In genomic region chrX:154750301-154751120, GRCh38 we compare ENCODE assay signal across 8 cellular contexts. TPM values are rescaled to one million over a fixed set of nuclear protein-coding genes. Genes with fewer than 3 reads are reported as not detected.
DNase-seq lines count a peak whose midpoint lies in the region; ATAC-seq, FAIRE-seq and TF ChIP-seq lines count a peak whose summit lies in the region.

TSS of gene GAB3 (minus strand) at chrX:154751077. CDS start at chrX:154751025, 52 bp downstream.

- H3K4me2 ChIP-seq in endothelial cell of umbilical vein (ENCODE audit: insufficient read depth, low read length), result peak within 1 kb of the TSS; percentile 79

- H3K79me2 ChIP-seq in endothelial cell of umbilical vein (ENCODE audit: control insufficient read depth, insufficient read depth, low read length), result no peaks in the 10 kb centered on the region

- H3K4me1 Mint-ChIP-seq in Calu3 (ENCODE audit: low read depth, unreplicated experiment), result no peaks in the 10 kb centered on the region
- H3K4me1 Mint-ChIP-seq in activated CD4-positive, alpha-beta memory T cell treated with anti-CD3 and anti-CD28 coated beads for 36 hours (ENCODE audit: low read depth), result peaks cover 32% of the 10 kb centered on the region

- TF ChIP-seq POLR2A in endothelial cell of umbilical vein (IDR thresholded peaks at IDR 0.05; ENCODE audit: low read depth, low read length) (no peak), uterus (IDR thresholded peaks at IDR 0.05) (no peak)

- peak; percentile 22 for DNase-seq in Calu3
- peak; percentile 65 for DNase-seq in M059J (ENCODE audit: low read depth)
- DNase-seq in activated CD4-positive, alpha-beta memory T cell treated with anti-CD3 and anti-CD28 coated beads for 36 hours, result peak; percentile 51
- peak; percentile 51 for DNase-seq in endothelial cell of umbilical vein (ENCODE audit: low read depth, low spot score)
- peak in 1 of 2 donors; percentile 22 for DNase-seq in uterus
- DNase-seq in ureter (ENCODE audit: low spot score), result no peak

- H3K27me3 ChIP-seq in endothelial cell of umbilical vein (ENCODE audit: control insufficient read depth in 2 of 2, insufficient read depth in 2 of 2, low read length in 2 of 2) (no peaks in the 10 kb centered on the region), mucosa of stomach (ENCODE audit: control insufficient read depth, insufficient read depth, low read length) (peaks cover 32% of the 10 kb centered on the region), uterus (no peaks in the 10 kb centered on the region)

- peak; percentile 72 for FAIRE-seq in endothelial cell of umbilical vein (lab: Jason Lieb, UNC)

- H3K4me1 ChIP-seq in endothelial cell of umbilical vein (ENCODE audit: control insufficient read depth, extremely low read depth, insufficient read depth, low read length), result peaks cover 6% of the 10 kb centered on the region
- H3K4me1 ChIP-seq in mucosa of stomach (ENCODE audit: control insufficient read depth, insufficient read depth, low read length), result peaks cover 11% of the 10 kb centered on the region
- H3K4me1 ChIP-seq in uterus, result peaks cover 0 to 3% of the 10 kb centered on the region in 2 donors

- TF ChIP-seq CTCF in Calu3 (IDR thresholded peaks at IDR 0.05; ENCODE audit: unreplicated experiment), result no peak
- no peak for TF ChIP-seq CTCF in endothelial cell of umbilical vein (IDR thresholded peaks at IDR 0.05; ENCODE audit: extremely low read depth in 1 of 2, insufficient read depth in 1 of 2, low read depth in 1 of 2, low read length in 2 of 2)
- TF ChIP-seq CTCF in uterus (IDR thresholded peaks at IDR 0.05), result no peak

- H3K36me3 ChIP-seq in endothelial cell of umbilical vein (ENCODE audit: control insufficient read depth in 2 of 2, extremely low read depth in 1 of 2, insufficient read depth in 2 of 2, low read length in 2 of 2), result no peaks in the 10 kb centered on the region
- no peaks in the 10 kb centered on the region for H3K36me3 ChIP-seq in mucosa of stomach (ENCODE audit: control insufficient read depth, insufficient read depth, low read length)
- H3K36me3 ChIP-seq in uterus, result no peaks in the 10 kb centered on the region

- BruUV-seq in Calu3 (replicated peaks; lab: Mats Ljungman, UMichigan), result no TSS peak
- no TSS peak for BruUV-seq in endothelial cell of umbilical vein (replicated peaks; lab: Mats Ljungman, UMichigan)

- POLR2A ChIA-PET in activated CD4-positive, alpha-beta memory T cell treated with anti-CD3 and anti-CD28 coated beads for 36 hours (lab: Charles Lee), result interaction anchor here (1.3 to 2.1 kb wide), 2 partner anchors 12 to 37 kb away, joined by 5 to 10 read pairs; partner anchors contain the start of gene DKC1
- POLR2A ChIA-PET in endothelial cell of umbilical vein (lab: Charles Lee), result no interaction called here

- H3K27me3 Mint-ChIP-seq in Calu3 (ENCODE audit: unreplicated experiment), result peaks cover 61% of the 10 kb centered on the region
- no peaks in the 10 kb centered on the region for H3K27me3 Mint-ChIP-seq in activated CD4-positive, alpha-beta memory T cell treated with anti-CD3 and anti-CD28 coated beads for 36 hours

- H2AFZ ChIP-seq in endothelial cell of umbilical vein (ENCODE audit: low read depth, low read length), result peak within 1 kb of the TSS; percentile 58

- dilution Hi-C loops in endothelial cell of umbilical vein (cut with MboI; ENCODE audit: extremely low pct_ligation_motif_present, low sequenced_read_pairs), result no loop called here

- no peaks in the 10 kb centered on the region for H3K36me3 Mint-ChIP-seq in Calu3 (ENCODE audit: insufficient read depth, unreplicated experiment)
- peaks cover under 1% of the 10 kb centered on the region for H3K36me3 Mint-ChIP-seq in activated CD4-positive, alpha-beta memory T cell treated with anti-CD3 and anti-CD28 coated beads for 36 hours

- no peak within 1 kb of the TSS for H3K27ac Mint-ChIP-seq in Calu3 (ENCODE audit: unreplicated experiment)
- peak within 1 kb of the TSS; percentile 19 for H3K27ac Mint-ChIP-seq in activated CD4-positive, alpha-beta memory T cell treated with anti-CD3 and anti-CD28 coated beads for 36 hours

- ATAC-seq in GM21390 (IDR thresholded peaks at IDR 0.05; ENCODE audit: unreplicated experiment), result peak; percentile 71

- no peaks in the 10 kb centered on the region for H3K9me1 ChIP-seq in endothelial cell of umbilical vein (replicated peaks; ENCODE audit: control insufficient read depth, extremely low read depth, insufficient read depth, low read length)

- CTCF ChIA-PET in Calu3 (lab: Charles Lee), result interaction anchor here (1.0 to 2.2 kb wide), 2 partner anchors 12 to 90 kb away, joined by 3 to 11 read pairs; partner anchors contain the start of gene DKC1
- CTCF ChIA-PET in activated CD4-positive, alpha-beta memory T cell treated with anti-CD3 and anti-CD28 coated beads for 36 hours (lab: Charles Lee), result interaction anchor here (0.5 to 5.4 kb wide), 11 partner anchors 12 to 89 kb away, joined by 3 to 49 read pairs (median 8); partner anchors contain the start of genes DKC1 and MPP1
- CTCF ChIA-PET in endothelial cell of umbilical vein (lab: Charles Lee), result interaction anchor here (1.3 to 4.0 kb wide), 7 partner anchors 12 to 90 kb away, joined by 5 to 26 read pairs (median 11); partner anchors contain the start of gene DKC1

- no peaks in the 10 kb centered on the region for H3K9me3 Mint-ChIP-seq in Calu3 (ENCODE audit: low read depth, unreplicated experiment)
- H3K9me3 Mint-ChIP-seq in activated CD4-positive, alpha-beta memory T cell treated with anti-CD3 and anti-CD28 coated beads for 36 hours, result peaks cover under 1% of the 10 kb centered on the region

- H3K4me3 Mint-ChIP-seq in Calu3 (ENCODE audit: low read depth, unreplicated experiment), result peak within 1 kb of the TSS; percentile 28
- H3K4me3 Mint-ChIP-seq in activated CD4-positive, alpha-beta memory T cell treated with anti-CD3 and anti-CD28 coated beads for 36 hours, result peak within 1 kb of the TSS; percentile 72

- no peaks in the 10 kb centered on the region for H4K20me1 ChIP-seq in endothelial cell of umbilical vein (replicated peaks; ENCODE audit: control insufficient read depth, extremely low read depth, insufficient read depth, low read length)

- intact Hi-C loops in Calu3 (cut with micrococcal nuclease; ENCODE audit: unreplicated experiment) (no loop called here), endothelial cell of umbilical vein (cut with micrococcal nuclease) (loop anchor here (1.0 kb wide), 1 partner anchor 91 kb away; no protein-coding TSS in a partner anchor), uterus (cut with DNase I; ENCODE audit: low total_unique reads) (no loop called here)
- intact Hi-C loops in activated CD4-positive, alpha-beta memory T cell treated with anti-CD3 and anti-CD28 coated beads for 36 hours (cut with micrococcal nuclease), result loop anchor here (1.0 kb wide), 1 partner anchor 12 kb away; the partner anchor contains the start of gene DKC1

- H3K27ac ChIP-seq in endothelial cell of umbilical vein (ENCODE audit: insufficient read depth, low read depth, low read length) (peak within 1 kb of the TSS; percentile 2), uterus (peak within 1 kb of the TSS; percentile 66 to 72)

- H3K9ac ChIP-seq in endothelial cell of umbilical vein (replicated peaks; ENCODE audit: extremely low read depth, insufficient read depth, low read length), result peak within 1 kb of the TSS; percentile 54
- H3K9ac ChIP-seq in mucosa of stomach (ENCODE audit: low read length), result peak within 1 kb of the TSS; percentile 39

- H3K9me3 ChIP-seq in endothelial cell of umbilical vein (replicated peaks; ENCODE audit: control insufficient read depth, insufficient read depth, low read length) (no peaks in the 10 kb centered on the region), mucosa of stomach (ENCODE audit: control insufficient read depth, low read length) (no peaks in the 10 kb centered on the region), uterus (no peaks in the 10 kb centered on the region)

- H3K4me3 ChIP-seq in endothelial cell of umbilical vein (replicated peaks in 1 of 3; ENCODE audit: insufficient read depth in 1 of 3, low read depth in 1 of 3, low read length in 3 of 3), result peak within 1 kb of the TSS in 2 of 3 experiments; percentile 45 to 69
- peak within 1 kb of the TSS; percentile 31 for H3K4me3 ChIP-seq in mucosa of stomach (ENCODE audit: low read length)
- peak within 1 kb of the TSS; percentile 33 to 38 for H3K4me3 ChIP-seq in uterus

TF ChIP-seq in endothelial cell of umbilical vein, 7 proteins besides CTCF, POLR2A, EP300 and RAD21:
- TF ChIP-seq POLR2AphosphoS5 (IDR thresholded peaks at IDR 0.05; ENCODE audit: insufficient read depth, low read depth, low read length) (peak; percentile 22), MYC (IDR thresholded peaks at IDR 0.05; ENCODE audit: low read depth, low read length) (no peak), EZH2 (IDR thresholded peaks at IDR 0.05; ENCODE audit: borderline replicate concordance, low read depth, low read length, severe bottlenecking) (no peak), MAX (IDR thresholded peaks at IDR 0.05; ENCODE audit: insufficient read depth, insufficient read length) (no peak), JUN (IDR thresholded peaks at IDR 0.05; ENCODE audit: borderline replicate concordance, insufficient read depth, insufficient read length, low read depth) (no peak), GATA2 (IDR thresholded peaks at IDR 0.05; ENCODE audit: insufficient read depth, insufficient read length, low read depth, low read length) (no peak)

RNA-seq across cellular contexts. Expression of gene GAB3, which starts in this region (rescaled TPM):
- total RNA-seq in Calu3 (2022) (not detected in 2 replicates), endothelial cell of umbilical vein (4.0 and 6.2 TPM in 2 replicates), uterus (10 to 100 TPM in 1 of 4 donors, 1 to 10 TPM in 3; 2.9 to 34.1 (median 7.2) TPM), ureter (4.2 TPM)
- total RNA-seq in M059J (2014; rRNA removed; shearing (Covaris generic)), result 6.0 and 15.6 TPM in 2 replicates
- 1 to 10 TPM; 3.4 to 3.7 TPM for total RNA-seq in activated CD4-positive, alpha-beta memory T cell treated with anti-CD3 and anti-CD28 coated beads for 36 hours
- 6.0 and 6.1 TPM in 2 replicates for polyA plus RNA-seq in endothelial cell of umbilical vein
- 3.9 and 4.7 TPM in 2 replicates for polyA plus RNA-seq in endothelial cell of umbilical vein (2011; cell fraction: cytosol; rRNA removed)
- polyA plus RNA-seq in endothelial cell of umbilical vein (2011; cell fraction: nucleus; rRNA removed), result 31.6 and 35.6 TPM in 2 replicates
- 4.2 and 4.7 TPM in 2 replicates for polyA plus RNA-seq in endothelial cell of umbilical vein (2012)
- 13.8 and 19.6 TPM in 2 replicates for polyA minus RNA-seq in endothelial cell of umbilical vein
- not detected for polyA minus RNA-seq in endothelial cell of umbilical vein (2011; cell fraction: cytosol; rRNA and poly(A)+ RNA removed)
- 13.5 and 19.1 TPM in 2 replicates for polyA minus RNA-seq in endothelial cell of umbilical vein (2011; cell fraction: nucleus; rRNA and poly(A)+ RNA removed)

Comparison
In these comparisons a context has a peak if more than half of its experiments do, and no peak if none do; other contexts are left out.
1. Peak in DNase-seq in Calu3; RNA of the gene not detected or under 1 TPM.
2. intact Hi-C loops: an anchor here in activated CD4-positive, alpha-beta memory T cell treated with anti-CD3 and anti-CD28 coated beads for 36 hours (1.0 kb wide) and endothelial cell of umbilical vein (1.0 kb wide); none called in Calu3 and uterus.